2 cellular contexts compared by ENCODE assay signal in genomic region chr1:92254714-92255113, GRCh38. TPM values are rescaled to one million over a fixed set of nuclear protein-coding genes. Genes with fewer than 3 reads are reported as not detected.
"Had no signal": no experiment of that assay in that cellular context is flagged by ENCODE, and none has a peak within 500 bp of the region (broad histone marks: within the 10 kb centered on the region; RNA-seq: fewer than 3 reads in every experiment).

No MANE protein-coding gene starts in this region.

RNA-seq across cellular contexts. Expression of gene C1orf146, which starts 37.0 kb away (rescaled TPM):
- total RNA-seq: G401, GM12878 had no signal
- polyA plus RNA-seq: GM12878 had no signal
